8 cellular contexts compared by ENCODE assay signal in genomic region chr13:107531180-107531579, GRCh38.
"Had no signal": no experiment of that assay in that cellular context is flagged by ENCODE, and none has a peak within 500 bp of the region (broad histone marks: within the 10 kb centered on the region; RNA-seq: fewer than 3 reads in every experiment).

No MANE protein-coding gene starts in this region.

- H3K27ac ChIP-seq: HL-60, KMS-11 had no signal

- DNase-seq: H9, IMR-90, Karpas-422, KBM-7 had no signal

- ATAC-seq: GM23338 had no signal

- FAIRE-seq: H1 had no signal

- H3K4me3 Mint-ChIP-seq: GM23338, H9 had no signal

- H2AFZ ChIP-seq: GM23338 had no signal

- H3K4me3 ChIP-seq: GM23338 had no signal

- H3K9ac ChIP-seq: KMS-11 had no signal

- H3K27ac Mint-ChIP-seq: GM23338, H9 had no signal

- H3K4me2 ChIP-seq: GM23338, KMS-11 had no signal
